In genomic region chr2:70826696-70827330, GRCh38 we compare ENCODE assay signal across 26 cellular contexts. TPM values are rescaled to one million over a fixed set of nuclear protein-coding genes. Genes with fewer than 3 reads are reported as not detected.
DNase-seq lines count a peak whose midpoint lies in the region; ATAC-seq lines count a peak whose summit lies in the region.
"Had no signal": no experiment of that assay in that cellular context is flagged by ENCODE, and none has a peak within 500 bp of the region (broad histone marks: within the 10 kb centered on the region; RNA-seq: fewer than 3 reads in every experiment).

No MANE protein-coding gene starts in this region.

- H3K27me3 ChIP-seq in MG63, result no peaks in the 10 kb centered on the region
- H3K27me3 ChIP-seq: ascending aorta; BLaER1 treated with 17β-estradiol and CSF1 and Interleukin-3, amounts not matched to agents 10 nM and 100 nM; heart left ventricle; pancreas; right lobe of liver had no signal

- no peaks in the 10 kb centered on the region for H3K9me3 ChIP-seq in MG63
- H3K9me3 ChIP-seq: ascending aorta; BLaER1 treated with 17β-estradiol and CSF1 and Interleukin-3, amounts not matched to agents 10 nM and 100 nM; heart left ventricle; pancreas; right lobe of liver had no signal

- H3K4me3 ChIP-seq in MG63, result no peak overlapping the region
- H3K4me3 ChIP-seq: ascending aorta; BLaER1 treated with 17β-estradiol and CSF1 and Interleukin-3, amounts not matched to agents 10 nM and 100 nM; heart left ventricle; pancreas; right lobe of liver had no signal

- POLR2A ChIA-PET in activated CD4-positive, alpha-beta memory T cell treated with anti-CD3 and anti-CD28 coated beads for 36 hours (lab: Charles Lee), result interaction anchor here (0.5 kb wide), 1 partner anchor 62 kb away, joined by 3 read pairs; no protein-coding TSS in a partner anchor
- POLR2A ChIA-PET in activated CD4-positive, alpha-beta memory T cell treated with anti-CD3 and anti-CD28 coated beads, Interleukin-2, amount 10 ng/mL, durations not matched to agents 7 days and 5 days (lab: Charles Lee), result no interaction called here

- peak overlapping the region; percentile 67 for H3K27ac Mint-ChIP-seq in activated CD4-positive, alpha-beta memory T cell treated with anti-CD3 and anti-CD28 coated beads for 36 hours
- no peak overlapping the region for H3K27ac Mint-ChIP-seq in activated CD4-positive, alpha-beta memory T cell treated with anti-CD3 and anti-CD28 coated beads, Interleukin-2, amount 10 ng/mL, durations not matched to agents 7 days and 5 days
- peak overlapping the region; percentile 43 for H3K27ac Mint-ChIP-seq in activated T-helper 17 cell treated with anti-CD3 and anti-CD28 coated beads, Interleukin-2, amount 50 U/mL, for 72 hours
- H3K27ac Mint-ChIP-seq: memory B cell had no signal

- ATAC-seq in activated T-helper 17 cell treated with anti-CD3 and anti-CD28 coated beads, Interleukin-2, amount 50 U/mL, for 72 hours (replicated peaks), result peak; percentile 60
- ATAC-seq in HG02981 (IDR thresholded peaks at IDR 0.05; ENCODE audit: unreplicated experiment), result no peak
- ATAC-seq: heart left ventricle, HepG2, pancreas, right lobe of liver had no signal

- no peaks in the 10 kb centered on the region for H3K9me3 Mint-ChIP-seq in activated CD4-positive, alpha-beta memory T cell treated with anti-CD3 and anti-CD28 coated beads for 36 hours
- no peaks in the 10 kb centered on the region for H3K9me3 Mint-ChIP-seq in activated CD4-positive, alpha-beta memory T cell treated with anti-CD3 and anti-CD28 coated beads, Interleukin-2, amount 10 ng/mL, durations not matched to agents 7 days and 5 days
- no peaks in the 10 kb centered on the region for H3K9me3 Mint-ChIP-seq in activated T-helper 17 cell treated with anti-CD3 and anti-CD28 coated beads, Interleukin-2, amount 50 U/mL, for 72 hours
- H3K9me3 Mint-ChIP-seq: memory B cell, naive B cell had no signal

- DNase-seq in activated CD4-positive, alpha-beta memory T cell treated with anti-CD3 and anti-CD28 coated beads for 36 hours, result no peak
- DNase-seq in activated CD4-positive, alpha-beta memory T cell treated with anti-CD3 and anti-CD28 coated beads, Interleukin-2, amount 10 ng/mL, durations not matched to agents 7 days and 5 days, result no peak
- DNase-seq in GDM1 (lab: John Stamatoyannopoulos, UW) (peak; percentile 11), myocyte (ENCODE audit: low read depth) (peak; percentile 3), GOT3 (lab: John Stamatoyannopoulos, UW) (no peak), MG63 (no peak)
- DNase-seq: ACHN; Calu3; caudate nucleus; EL; heart left ventricle; naive B cell; NCI-H1417 treated with DMSO at 0.1 percent for 48 hours; NCI-H510A treated with DMSO at 0.1 percent for 48 hours; pancreas; right lobe of liver; stimulated activated CD4-positive, alpha-beta T cell treated with anti-CD3 and anti-CD28 coated beads, Interleukin-15, amount 100 ng/mL, for 24 hours had no signal

- peaks cover 6% of the 10 kb centered on the region for H3K4me1 Mint-ChIP-seq in activated CD4-positive, alpha-beta memory T cell treated with anti-CD3 and anti-CD28 coated beads for 36 hours (ENCODE audit: low read depth)
- peaks cover 35% of the 10 kb centered on the region for H3K4me1 Mint-ChIP-seq in activated CD4-positive, alpha-beta memory T cell treated with anti-CD3 and anti-CD28 coated beads, Interleukin-2, amount 10 ng/mL, durations not matched to agents 7 days and 5 days
- peaks cover 12% of the 10 kb centered on the region for H3K4me1 Mint-ChIP-seq in activated T-helper 17 cell treated with anti-CD3 and anti-CD28 coated beads, Interleukin-2, amount 50 U/mL, for 72 hours
- H3K4me1 Mint-ChIP-seq: memory B cell, naive B cell had no signal

- no peaks in the 10 kb centered on the region for H3K36me3 Mint-ChIP-seq in activated CD4-positive, alpha-beta memory T cell treated with anti-CD3 and anti-CD28 coated beads for 36 hours
- H3K36me3 Mint-ChIP-seq in activated CD4-positive, alpha-beta memory T cell treated with anti-CD3 and anti-CD28 coated beads, Interleukin-2, amount 10 ng/mL, durations not matched to agents 7 days and 5 days (ENCODE audit: low read depth), result no peaks in the 10 kb centered on the region
- H3K36me3 Mint-ChIP-seq in activated T-helper 17 cell treated with anti-CD3 and anti-CD28 coated beads, Interleukin-2, amount 50 U/mL, for 72 hours (ENCODE audit: low read depth), result no peaks in the 10 kb centered on the region
- H3K36me3 Mint-ChIP-seq: memory B cell, naive B cell had no signal

- H3K4me3 Mint-ChIP-seq in activated CD4-positive, alpha-beta memory T cell treated with anti-CD3 and anti-CD28 coated beads for 36 hours, result no peak overlapping the region
- no peak overlapping the region for H3K4me3 Mint-ChIP-seq in activated CD4-positive, alpha-beta memory T cell treated with anti-CD3 and anti-CD28 coated beads, Interleukin-2, amount 10 ng/mL, durations not matched to agents 7 days and 5 days
- peak overlapping the region; percentile 23 for H3K4me3 Mint-ChIP-seq in activated T-helper 17 cell treated with anti-CD3 and anti-CD28 coated beads, Interleukin-2, amount 50 U/mL, for 72 hours
- H3K4me3 Mint-ChIP-seq: memory B cell, naive B cell had no signal

- no peaks in the 10 kb centered on the region for H3K36me3 ChIP-seq in MG63
- H3K36me3 ChIP-seq: ascending aorta; BLaER1 treated with 17β-estradiol and CSF1 and Interleukin-3, amounts not matched to agents 10 nM and 100 nM; heart left ventricle; pancreas; right lobe of liver had no signal

- H3K27me3 Mint-ChIP-seq in activated CD4-positive, alpha-beta memory T cell treated with anti-CD3 and anti-CD28 coated beads for 36 hours, result peaks cover 5% of the 10 kb centered on the region
- peaks cover 5% of the 10 kb centered on the region for H3K27me3 Mint-ChIP-seq in activated CD4-positive, alpha-beta memory T cell treated with anti-CD3 and anti-CD28 coated beads, Interleukin-2, amount 10 ng/mL, durations not matched to agents 7 days and 5 days
- peaks cover 6% of the 10 kb centered on the region for H3K27me3 Mint-ChIP-seq in activated T-helper 17 cell treated with anti-CD3 and anti-CD28 coated beads, Interleukin-2, amount 50 U/mL, for 72 hours

- CTCF ChIA-PET in activated CD4-positive, alpha-beta memory T cell treated with anti-CD3 and anti-CD28 coated beads for 36 hours (lab: Charles Lee), result interaction anchor here (0.9 to 1.5 kb wide), 5 partner anchors 13 to 209 kb away, joined by 3 to 4 read pairs (median 3); partner anchors contain the start of gene ADD2
- CTCF ChIA-PET in activated CD4-positive, alpha-beta memory T cell treated with anti-CD3 and anti-CD28 coated beads, Interleukin-2, amount 10 ng/mL, durations not matched to agents 7 days and 5 days (lab: Charles Lee), result interaction anchor here (1.3 kb wide), 1 partner anchor 10 kb away, joined by 4 read pairs; no protein-coding TSS in a partner anchor

- intact Hi-C loops in activated CD4-positive, alpha-beta memory T cell treated with anti-CD3 and anti-CD28 coated beads for 36 hours (cut with micrococcal nuclease), result loop anchor here (1.0 kb wide), 1 partner anchor 24 kb away; no protein-coding TSS in a partner anchor

RNA-seq across cellular contexts. Expression of gene CLEC4F, which starts 6.4 kb away (rescaled TPM):
- total RNA-seq in activated CD4-positive, alpha-beta memory T cell treated with anti-CD3 and anti-CD28 coated beads for 36 hours, result not detected
- not detected for total RNA-seq in activated CD4-positive, alpha-beta memory T cell treated with anti-CD3 and anti-CD28 coated beads, Interleukin-2, amount 10 ng/mL, durations not matched to agents 7 days and 5 days
- under 1 TPM in 1 of 2 donors, not detected in 1; 0.35 TPM for total RNA-seq in activated T-helper 17 cell treated with anti-CD3 and anti-CD28 coated beads, Interleukin-2, amount 50 U/mL, for 72 hours
- 0.10 TPM in 1 of 2 replicates, not detected in the other for total RNA-seq in myocyte
- 0.05 TPM for polyA plus RNA-seq in myocyte (2012)
- total RNA-seq in MG63 (2014; rRNA removed; shearing (Covaris generic); ENCODE audit: low replicate concordance), result not detected in 2 replicates
- total RNA-seq: ascending aorta, Calu3, right lobe of liver, urinary bladder had no signal

RNA-seq across cellular contexts. Expression of gene CD207, which starts 8.8 kb away (rescaled TPM):
- not detected for total RNA-seq in activated CD4-positive, alpha-beta memory T cell treated with anti-CD3 and anti-CD28 coated beads for 36 hours
- total RNA-seq in activated CD4-positive, alpha-beta memory T cell treated with anti-CD3 and anti-CD28 coated beads, Interleukin-2, amount 10 ng/mL, durations not matched to agents 7 days and 5 days, result not detected
- not detected for total RNA-seq in activated T-helper 17 cell treated with anti-CD3 and anti-CD28 coated beads, Interleukin-2, amount 50 U/mL, for 72 hours
- total RNA-seq in myocyte, result 0.26 TPM in 1 of 2 replicates, not detected in the other
- polyA plus RNA-seq in myocyte (2012), result 0.05 TPM
- not detected in 2 replicates for total RNA-seq in MG63 (2014; rRNA removed; shearing (Covaris generic); ENCODE audit: low replicate concordance)
- total RNA-seq: ascending aorta, Calu3, subcutaneous adipose tissue, urinary bladder had no signal

RNA-seq across cellular contexts. Expression of gene FIGLA, which starts 36.4 kb away (rescaled TPM):
- total RNA-seq in activated CD4-positive, alpha-beta memory T cell treated with anti-CD3 and anti-CD28 coated beads for 36 hours, result not detected
- total RNA-seq in activated CD4-positive, alpha-beta memory T cell treated with anti-CD3 and anti-CD28 coated beads, Interleukin-2, amount 10 ng/mL, durations not matched to agents 7 days and 5 days, result not detected
- total RNA-seq in activated T-helper 17 cell treated with anti-CD3 and anti-CD28 coated beads, Interleukin-2, amount 50 U/mL, for 72 hours, result not detected
- not detected in 2 replicates for total RNA-seq in myocyte
- polyA plus RNA-seq in myocyte (2012), result not detected
- total RNA-seq in MG63 (2014; rRNA removed; shearing (Covaris generic); ENCODE audit: low replicate concordance), result not detected in 2 replicates
- total RNA-seq: ascending aorta, Calu3, dermis microvascular lymphatic vessel endothelial cell, heart left ventricle, HepG2, right lobe of liver, subcutaneous adipose tissue, urinary bladder had no signal
- polyA plus RNA-seq: heart left ventricle, HepG2, urinary bladder had no signal

RNA-seq across cellular contexts. Expression of gene ADD2, which starts 58.8 kb away (rescaled TPM):
- total RNA-seq in activated CD4-positive, alpha-beta memory T cell treated with anti-CD3 and anti-CD28 coated beads for 36 hours, result 1 to 10 TPM; 5.6 to 6.0 TPM
- total RNA-seq in activated CD4-positive, alpha-beta memory T cell treated with anti-CD3 and anti-CD28 coated beads, Interleukin-2, amount 10 ng/mL, durations not matched to agents 7 days and 5 days, result 1 to 10 TPM; 1.3 to 1.4 TPM
- 1 to 10 TPM; 2.0 to 7.4 TPM for total RNA-seq in activated T-helper 17 cell treated with anti-CD3 and anti-CD28 coated beads, Interleukin-2, amount 50 U/mL, for 72 hours
- total RNA-seq in myocyte, result not detected in 2 replicates
- not detected for polyA plus RNA-seq in myocyte (2012)
- 3.4 and 13.3 TPM in 2 replicates for total RNA-seq in MG63 (2014; rRNA removed; shearing (Covaris generic); ENCODE audit: low replicate concordance)

Comparison
In these comparisons a context has a peak if more than half of its experiments do, and no peak if none do; other contexts are left out.
1. DNase-seq: peak in GDM1 (single experiment) and myocyte (single experiment); none in activated CD4-positive, alpha-beta memory T cell treated with anti-CD3 and anti-CD28 coated beads for 36 hours (single experiment), activated CD4-positive, alpha-beta memory T cell treated with anti-CD3 and anti-CD28 coated beads, Interleukin-2, amount 10 ng/mL, durations not matched to agents 7 days and 5 days (single experiment), GOT3 (single experiment) and MG63 (single experiment).